1 cellular context compared by ENCODE assay signal in genomic region chr22:33895444-33895843, GRCh38.
TF ChIP-seq lines count a peak whose summit lies in the region.

No MANE protein-coding gene starts in this region.

TF ChIP-seq in WTC11, 78 proteins besides CTCF, POLR2A, EP300 and RAD21 (continued from another document):
- TF ChIP-seq ZNF425 (CRISPR knock-in tag; conservative IDR thresholded peaks at IDR 0.05) (no peak), MYBL2 (CRISPR knock-in tag; IDR thresholded peaks at IDR 0.05) (no peak), ZNF317 (CRISPR knock-in tag; IDR thresholded peaks at IDR 0.05; ENCODE audit: borderline replicate concordance, low read depth) (no peak), IRF2 (CRISPR knock-in tag; IDR thresholded peaks at IDR 0.05; ENCODE audit: borderline replicate concordance, low read depth) (no peak), TCF7 (CRISPR knock-in tag; IDR thresholded peaks at IDR 0.05; ENCODE audit: low read depth) (no peak), ZMAT4 (CRISPR knock-in tag; IDR thresholded peaks at IDR 0.05) (no peak), CREB1 (CRISPR knock-in tag; IDR thresholded peaks at IDR 0.05) (no peak), NR3C1 (CRISPR knock-in tag; conservative IDR thresholded peaks at IDR 0.05; ENCODE audit: low read depth) (no peak), ATF1 (CRISPR knock-in tag; IDR thresholded peaks at IDR 0.05) (no peak), ZNF263 (CRISPR knock-in tag; IDR thresholded peaks at IDR 0.05; ENCODE audit: low read depth) (no peak)
- TF ChIP-seq, protein P1, sequence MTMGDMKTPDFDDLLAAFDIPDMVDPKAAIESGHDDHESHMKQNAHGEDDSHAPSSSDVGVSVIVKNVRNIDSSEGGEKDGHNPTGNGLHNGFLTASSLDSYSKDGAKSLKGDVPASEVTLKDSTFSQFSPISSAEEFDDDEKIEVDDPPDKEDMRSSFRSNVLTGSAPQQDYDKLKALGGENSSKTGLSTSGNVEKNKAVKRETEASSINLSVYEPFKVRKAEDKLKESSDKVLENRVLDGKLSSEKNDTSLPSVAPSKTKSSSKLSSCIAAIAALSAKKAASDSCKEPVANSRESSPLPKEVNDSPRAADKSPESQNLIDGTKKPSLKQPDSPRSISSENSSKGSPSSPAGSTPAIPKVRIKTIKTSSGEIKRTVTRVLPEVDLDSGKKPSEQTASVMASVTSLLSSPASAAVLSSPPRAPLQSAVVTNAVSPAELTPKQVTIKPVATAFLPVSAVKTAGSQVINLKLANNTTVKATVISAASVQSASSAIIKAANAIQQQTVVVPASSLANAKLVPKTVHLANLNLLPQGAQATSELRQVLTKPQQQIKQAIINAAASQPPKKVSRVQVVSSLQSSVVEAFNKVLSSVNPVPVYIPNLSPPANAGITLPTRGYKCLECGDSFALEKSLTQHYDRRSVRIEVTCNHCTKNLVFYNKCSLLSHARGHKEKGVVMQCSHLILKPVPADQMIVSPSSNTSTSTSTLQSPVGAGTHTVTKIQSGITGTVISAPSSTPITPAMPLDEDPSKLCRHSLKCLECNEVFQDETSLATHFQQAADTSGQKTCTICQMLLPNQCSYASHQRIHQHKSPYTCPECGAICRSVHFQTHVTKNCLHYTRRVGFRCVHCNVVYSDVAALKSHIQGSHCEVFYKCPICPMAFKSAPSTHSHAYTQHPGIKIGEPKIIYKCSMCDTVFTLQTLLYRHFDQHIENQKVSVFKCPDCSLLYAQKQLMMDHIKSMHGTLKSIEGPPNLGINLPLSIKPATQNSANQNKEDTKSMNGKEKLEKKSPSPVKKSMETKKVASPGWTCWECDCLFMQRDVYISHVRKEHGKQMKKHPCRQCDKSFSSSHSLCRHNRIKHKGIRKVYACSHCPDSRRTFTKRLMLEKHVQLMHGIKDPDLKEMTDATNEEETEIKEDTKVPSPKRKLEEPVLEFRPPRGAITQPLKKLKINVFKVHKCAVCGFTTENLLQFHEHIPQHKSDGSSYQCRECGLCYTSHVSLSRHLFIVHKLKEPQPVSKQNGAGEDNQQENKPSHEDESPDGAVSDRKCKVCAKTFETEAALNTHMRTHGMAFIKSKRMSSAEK (CRISPR knock-in tag; IDR thresholded peaks at IDR 0.05; ENCODE audit: borderline replicate concordance): no peak
- TF ChIP-seq, protein P2, sequence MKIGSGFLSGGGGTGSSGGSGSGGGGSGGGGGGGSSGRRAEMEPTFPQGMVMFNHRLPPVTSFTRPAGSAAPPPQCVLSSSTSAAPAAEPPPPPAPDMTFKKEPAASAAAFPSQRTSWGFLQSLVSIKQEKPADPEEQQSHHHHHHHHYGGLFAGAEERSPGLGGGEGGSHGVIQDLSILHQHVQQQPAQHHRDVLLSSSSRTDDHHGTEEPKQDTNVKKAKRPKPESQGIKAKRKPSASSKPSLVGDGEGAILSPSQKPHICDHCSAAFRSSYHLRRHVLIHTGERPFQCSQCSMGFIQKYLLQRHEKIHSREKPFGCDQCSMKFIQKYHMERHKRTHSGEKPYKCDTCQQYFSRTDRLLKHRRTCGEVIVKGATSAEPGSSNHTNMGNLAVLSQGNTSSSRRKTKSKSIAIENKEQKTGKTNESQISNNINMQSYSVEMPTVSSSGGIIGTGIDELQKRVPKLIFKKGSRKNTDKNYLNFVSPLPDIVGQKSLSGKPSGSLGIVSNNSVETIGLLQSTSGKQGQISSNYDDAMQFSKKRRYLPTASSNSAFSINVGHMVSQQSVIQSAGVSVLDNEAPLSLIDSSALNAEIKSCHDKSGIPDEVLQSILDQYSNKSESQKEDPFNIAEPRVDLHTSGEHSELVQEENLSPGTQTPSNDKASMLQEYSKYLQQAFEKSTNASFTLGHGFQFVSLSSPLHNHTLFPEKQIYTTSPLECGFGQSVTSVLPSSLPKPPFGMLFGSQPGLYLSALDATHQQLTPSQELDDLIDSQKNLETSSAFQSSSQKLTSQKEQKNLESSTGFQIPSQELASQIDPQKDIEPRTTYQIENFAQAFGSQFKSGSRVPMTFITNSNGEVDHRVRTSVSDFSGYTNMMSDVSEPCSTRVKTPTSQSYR (CRISPR knock-in tag; IDR thresholded peaks at IDR 0.05): no peak
